ENCODE assay signal across 1 cellular context in the genomic region with DNA sequence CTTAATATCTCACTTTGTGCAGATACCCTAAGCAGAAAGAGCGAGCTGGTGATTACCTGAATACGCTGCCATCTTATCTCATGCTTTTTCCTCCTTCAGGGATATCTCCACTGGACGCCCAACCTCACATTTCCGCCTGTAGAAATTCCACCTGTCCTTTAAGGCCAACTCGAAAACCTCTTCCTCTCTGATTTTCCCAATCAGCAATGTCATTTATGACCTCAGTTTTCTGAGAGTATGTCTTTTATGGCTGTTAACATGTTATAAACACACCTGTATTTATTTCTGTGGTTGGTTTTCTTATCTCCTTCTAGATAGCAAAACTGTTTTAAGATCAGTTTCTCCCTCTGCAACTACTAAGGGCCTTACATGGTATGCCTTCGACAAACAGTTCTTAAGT.
TF ChIP-seq lines count a peak whose summit lies in the region.

No MANE protein-coding gene starts in this region.

TF ChIP-seq in H1, 55 proteins besides CTCF, POLR2A, EP300 and RAD21:
- TF ChIP-seq, protein P1, sequence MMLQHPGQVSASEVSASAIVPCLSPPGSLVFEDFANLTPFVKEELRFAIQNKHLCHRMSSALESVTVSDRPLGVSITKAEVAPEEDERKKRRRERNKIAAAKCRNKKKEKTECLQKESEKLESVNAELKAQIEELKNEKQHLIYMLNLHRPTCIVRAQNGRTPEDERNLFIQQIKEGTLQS (IDR thresholded peaks at IDR 0.05; ENCODE audit: insufficient read depth, low read depth, low read length) = no peak
- TF ChIP-seq, protein P2, sequence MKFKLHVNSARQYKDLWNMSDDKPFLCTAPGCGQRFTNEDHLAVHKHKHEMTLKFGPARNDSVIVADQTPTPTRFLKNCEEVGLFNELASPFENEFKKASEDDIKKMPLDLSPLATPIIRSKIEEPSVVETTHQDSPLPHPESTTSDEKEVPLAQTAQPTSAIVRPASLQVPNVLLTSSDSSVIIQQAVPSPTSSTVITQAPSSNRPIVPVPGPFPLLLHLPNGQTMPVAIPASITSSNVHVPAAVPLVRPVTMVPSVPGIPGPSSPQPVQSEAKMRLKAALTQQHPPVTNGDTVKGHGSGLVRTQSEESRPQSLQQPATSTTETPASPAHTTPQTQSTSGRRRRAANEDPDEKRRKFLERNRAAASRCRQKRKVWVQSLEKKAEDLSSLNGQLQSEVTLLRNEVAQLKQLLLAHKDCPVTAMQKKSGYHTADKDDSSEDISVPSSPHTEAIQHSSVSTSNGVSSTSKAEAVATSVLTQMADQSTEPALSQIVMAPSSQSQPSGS (IDR thresholded peaks at IDR 0.05; ENCODE audit: low read length) = no peak
- TF ChIP-seq KDM4A (IDR thresholded peaks at IDR 0.05; ENCODE audit: low read depth, low read length, severe bottlenecking) = no peak
- TF ChIP-seq CBX8 (IDR thresholded peaks at IDR 0.05; ENCODE audit: borderline replicate concordance, low read depth, low read length) = no peak
- no peak for TF ChIP-seq CREB1 (IDR thresholded peaks at IDR 0.05)
- no peak for TF ChIP-seq SUZ12 (IDR thresholded peaks at IDR 0.05; ENCODE audit: low read length)
- no peak for TF ChIP-seq FOSL1 (IDR thresholded peaks at IDR 0.05; ENCODE audit: insufficient read depth, low read depth, low read length)
- TF ChIP-seq SP4 (IDR thresholded peaks at IDR 0.05; ENCODE audit: low read length) = no peak
